Comparison of ENCODE assay signal across 8 cellular contexts in genomic region chr5:88890070-88890781, GRCh38. TPM values are rescaled to one million over a fixed set of nuclear protein-coding genes. Genes with fewer than 3 reads are reported as not detected.
A peak's percentile ranks its signal among the peaks of the same experiment; 100 is the strongest.
DNase-seq lines count a peak whose midpoint lies in the region; ATAC-seq and TF ChIP-seq lines count a peak whose summit lies in the region.

No MANE protein-coding gene starts in this region.

- H3K27ac Mint-ChIP-seq in GM23338 (no peak overlapping the region), WTC11 (no peak overlapping the region)

- ATAC-seq in GM23338 (no peak), WTC11 (no peak), GM21360 (IDR thresholded peaks at IDR 0.05; ENCODE audit: unreplicated experiment) (no peak)

- H3F3A ChIP-seq in GM23338 (replicated peaks; ENCODE audit: low read depth) (no peaks in the 10 kb centered on the region), smooth muscle cell (ENCODE audit: low read depth) (no peaks in the 10 kb centered on the region)

- H3K9me3 Mint-ChIP-seq in GM23338 (no peaks in the 10 kb centered on the region), WTC11 (no peaks in the 10 kb centered on the region)

- H3K9ac ChIP-seq in iPS-18a (ENCODE audit: low read length): peak overlapping the region; percentile 60
- H3K9ac ChIP-seq in smooth muscle cell (ENCODE audit: low read depth): no peak overlapping the region

- H3K27me3 ChIP-seq in GM23338 (ENCODE audit: insufficient read depth) (peaks cover 55% of the 10 kb centered on the region), iPS-18a (ENCODE audit: control insufficient read depth, insufficient read depth, low read length) (peaks cover 50% of the 10 kb centered on the region), smooth muscle cell (ENCODE audit: low read depth) (no peaks in the 10 kb centered on the region)

- H3K4me3 ChIP-seq in GM23338 (peak overlapping the region; percentile 73), iPS-18a (ENCODE audit: low read length) (peak overlapping the region; percentile 79), smooth muscle cell (peak overlapping the region; percentile 63)

- H3K4me1 Mint-ChIP-seq in GM23338: peaks cover 14% of the 10 kb centered on the region
- peaks cover 22% of the 10 kb centered on the region for H3K4me1 Mint-ChIP-seq in WTC11

- no peaks in the 10 kb centered on the region for H3K79me2 ChIP-seq in GM23338 (replicated peaks; ENCODE audit: insufficient read depth)
- no peaks in the 10 kb centered on the region for H3K79me2 ChIP-seq in smooth muscle cell (ENCODE audit: low read depth)

- peak overlapping the region; percentile 85 for H3K4me3 Mint-ChIP-seq in GM23338
- H3K4me3 Mint-ChIP-seq in WTC11: peak overlapping the region; percentile 91

- H3K27me3 Mint-ChIP-seq in GM23338 (ENCODE audit: insufficient read depth, low read depth, poor library complexity): peaks cover 10% of the 10 kb centered on the region
- H3K27me3 Mint-ChIP-seq in WTC11 (ENCODE audit: low read depth): peaks cover 39% of the 10 kb centered on the region

- TF ChIP-seq CTCF in GM23338 (conservative IDR thresholded peaks at IDR 0.05; ENCODE audit: low read depth in 2 of 2): no peak
- TF ChIP-seq CTCF in WTC11 (IDR thresholded peaks at IDR 0.05): no peak
- no peak for TF ChIP-seq CTCF in smooth muscle cell (IDR thresholded peaks at IDR 0.05; ENCODE audit: borderline replicate concordance, insufficient read depth, poor library complexity, severe bottlenecking)

- H4K20me1 ChIP-seq in GM23338 (replicated peaks; ENCODE audit: insufficient read depth): no peaks in the 10 kb centered on the region
- H4K20me1 ChIP-seq in smooth muscle cell (ENCODE audit: low read depth): no peaks in the 10 kb centered on the region

- peak overlapping the region; percentile 86 for H3K4me2 ChIP-seq in GM23338
- peak overlapping the region; percentile 96 for H3K4me2 ChIP-seq in smooth muscle cell

- 0 out of 2 replicates have a peak, but pooled peaks cover 3% of the 10 kb centered on the region for H3K9me2 ChIP-seq in GM23338 (ENCODE audit: insufficient read depth)

- 64% methylated on average over 10 of the region's 10 CpGs for WGBS in smooth muscle cell (ENCODE audit: low lambda C conversion rate)

- CTCF ChIA-PET in WTC11 (lab: Charles Lee): no interaction called here

- H3K9me3 ChIP-seq in iPS-18a (ENCODE audit: control insufficient read depth, low read depth, low read length): no peaks in the 10 kb centered on the region
- no peaks in the 10 kb centered on the region for H3K9me3 ChIP-seq in smooth muscle cell (replicated peaks; ENCODE audit: low read depth)

- POLR2A ChIA-PET in WTC11 (lab: Charles Lee): interaction anchor here (0.7 kb wide), 1 partner anchor 88 kb away, joined by 7 read pairs; no protein-coding TSS in a partner anchor

- H3K36me3 Mint-ChIP-seq in GM23338 (ENCODE audit: low read depth) (no peaks in the 10 kb centered on the region), WTC11 (no peaks in the 10 kb centered on the region)

- H3K27ac ChIP-seq in GM23338 (ENCODE audit: low read depth): no peak overlapping the region
- H3K27ac ChIP-seq in iPS-18a (ENCODE audit: low read length): no peak overlapping the region
- no peak overlapping the region for H3K27ac ChIP-seq in smooth muscle cell (ENCODE audit: low read depth)

- no peak for DNase-seq in GM23338 (ENCODE audit: low spot score)
- DNase-seq in WTC11 (ENCODE audit: low spot score): no peak
- DNase-seq in smooth muscle cell (lab: John Stamatoyannopoulos, UW; ENCODE audit: unreplicated experiment): no peak
- no peak for DNase-seq in COLO668 (lab: John Stamatoyannopoulos, UW; ENCODE audit: unreplicated experiment)
- no peak for DNase-seq in NCI-H510A (lab: John Stamatoyannopoulos, UW)
- DNase-seq in NCI-H1436 (lab: John Stamatoyannopoulos, UW): no peak

- H3K4me1 ChIP-seq in GM23338 (ENCODE audit: insufficient read depth) (peaks cover 9% of the 10 kb centered on the region; the same call in 1 of the 2 replicates), iPS-18a (ENCODE audit: control insufficient read depth, low read depth, low read length) (peaks cover 3% of the 10 kb centered on the region), smooth muscle cell (ENCODE audit: low read depth) (no peaks in the 10 kb centered on the region)

- H3K36me3 ChIP-seq in GM23338 (ENCODE audit: insufficient read depth) (no peaks in the 10 kb centered on the region), iPS-18a (ENCODE audit: control insufficient read depth, low read depth, low read length) (no peaks in the 10 kb centered on the region), smooth muscle cell (ENCODE audit: low read depth) (no peaks in the 10 kb centered on the region)

- H2AFZ ChIP-seq in GM23338: peak overlapping the region; percentile 95
- peak overlapping the region; percentile 94 for H2AFZ ChIP-seq in smooth muscle cell (ENCODE audit: low read depth)

TF ChIP-seq in GM23338, 12 proteins besides CTCF, POLR2A, EP300 and RAD21 (continues in another document):
- TF ChIP-seq POLR2AphosphoS5 (IDR thresholded peaks at IDR 0.05; ENCODE audit: low read depth): no peak
- no peak for TF ChIP-seq EZH2phosphoT487 (IDR thresholded peaks at IDR 0.05; ENCODE audit: unreplicated experiment)
- no peak for TF ChIP-seq REST (IDR thresholded peaks at IDR 0.05; ENCODE audit: unreplicated experiment)
- TF ChIP-seq EZH2 (IDR thresholded peaks at IDR 0.05; ENCODE audit: low read depth, unreplicated experiment): no peak
- no peak for TF ChIP-seq STAT1 (IDR thresholded peaks at IDR 0.05; ENCODE audit: unreplicated experiment)
- TF ChIP-seq NANOG (IDR thresholded peaks at IDR 0.05; ENCODE audit: borderline replicate concordance): no peak
- TF ChIP-seq ZNF331 (CRISPR knock-in tag; IDR thresholded peaks at IDR 0.05; ENCODE audit: low read depth): no peak
- no peak for TF ChIP-seq JUNB (IDR thresholded peaks at IDR 0.05; ENCODE audit: unreplicated experiment)

TF ChIP-seq in WTC11, 78 proteins besides CTCF, POLR2A, EP300 and RAD21:
- no peak for TF ChIP-seq GTF2I (CRISPR knock-in tag; conservative IDR thresholded peaks at IDR 0.05)
- no peak for TF ChIP-seq ZNF425 (CRISPR knock-in tag; conservative IDR thresholded peaks at IDR 0.05)
- no peak for TF ChIP-seq IRF2 (CRISPR knock-in tag; IDR thresholded peaks at IDR 0.05; ENCODE audit: borderline replicate concordance, low read depth)

RNA-seq across cellular contexts. Expression of gene MEF2C, which starts 7.2 kb away (rescaled TPM):
- total RNA-seq in GM23338 (2014; rRNA removed; shearing (Covaris generic)): 0.97 and 1.2 TPM in 2 replicates
- 1.6 and 1.8 TPM in 2 replicates for polyA plus RNA-seq in GM23338 (2016; fragmentation: Nextera tagmentation; extraction: Ambion mirVana)
- total RNA-seq in WTC11 (2021): 1.4 to 3.6 TPM (median 1.7 TPM) in 3 replicates
- 10.7 and 14.0 TPM in 2 replicates for total RNA-seq in smooth muscle cell
- polyA plus RNA-seq in smooth muscle cell: 8.1 and 11.4 TPM in 2 replicates
